In the genomic region with DNA sequence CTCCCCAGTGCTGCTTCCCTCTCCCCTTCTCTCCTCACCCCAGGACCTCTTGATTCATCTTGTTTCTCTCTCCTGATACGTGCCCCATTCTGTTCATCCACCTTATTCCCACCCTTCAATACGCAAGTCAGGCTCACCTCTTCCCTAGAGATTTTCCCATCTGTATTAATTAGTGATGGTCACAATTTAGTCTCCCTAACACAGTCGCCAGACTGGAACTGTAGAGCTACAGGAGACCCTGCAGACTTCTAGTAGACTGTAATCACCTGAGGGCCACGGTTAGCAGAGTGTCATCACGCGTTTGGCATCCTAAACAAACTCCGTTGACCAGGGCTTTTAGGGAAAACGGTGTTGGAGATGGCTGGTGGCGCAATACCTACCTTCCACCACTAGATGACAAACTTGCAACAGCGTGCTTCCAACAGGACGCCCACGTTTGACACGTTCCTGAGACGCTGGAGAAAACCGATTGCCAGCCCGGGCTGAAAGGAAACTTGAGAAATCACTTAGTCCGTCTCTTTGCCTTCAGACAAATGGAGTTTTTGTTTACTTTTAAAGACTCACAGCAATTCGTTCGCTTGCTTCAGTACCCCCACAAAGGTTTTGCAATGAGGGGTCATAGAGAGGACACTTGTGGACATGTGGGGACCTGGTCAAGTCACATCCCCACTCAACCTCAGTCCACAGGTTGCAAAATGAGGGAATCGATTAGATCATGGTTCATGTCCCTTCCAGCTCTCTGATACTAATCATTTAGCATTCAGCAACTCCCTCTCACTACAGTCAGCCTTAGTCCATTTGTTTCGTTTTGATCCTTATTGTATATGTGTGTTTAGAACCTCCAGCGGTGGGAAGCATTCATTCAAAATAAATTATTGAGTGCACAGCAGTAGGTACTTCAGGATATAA, we compare ENCODE assay signal across 8 cellular contexts. TPM values are rescaled to one million over a fixed set of nuclear protein-coding genes. Genes with fewer than 3 reads are reported as not detected.
DNase-seq lines count a peak whose midpoint lies in the region; ATAC-seq, FAIRE-seq and TF ChIP-seq lines count a peak whose summit lies in the region.

No MANE protein-coding gene starts in this region.

- H2BK5ac ChIP-seq in H1 (ENCODE audit: low read depth, low read length) (no peak overlapping the region), mesenchymal stem cell (ENCODE audit: low read depth, low read length, poor library complexity, severe bottlenecking) (no peak overlapping the region)

- no peak for ATAC-seq in GM21390 (IDR thresholded peaks at IDR 0.05; ENCODE audit: unreplicated experiment)

- peak overlapping the region in 1 of 4 experiments; percentile 17; a peak in 1 of 8 replicates for H3K4me3 ChIP-seq in H1 (ENCODE audit: extremely low read depth in 1 of 4, insufficient read depth in 2 of 4, low read depth in 3 of 4, low read length in 4 of 4)
- H3K4me3 ChIP-seq in mesenchymal stem cell (ENCODE audit: insufficient read depth in 1 of 2, low read depth in 1 of 2, low read length in 2 of 2): peak overlapping the region in 1 of 2 experiments; percentile 67

- peak overlapping the region; percentile 83 for H2AFZ ChIP-seq in H1 (ENCODE audit: low read length)
- no peak overlapping the region for H2AFZ ChIP-seq in mesenchymal stem cell (ENCODE audit: low read depth, low read length)

- no peak for TF ChIP-seq EP300 in H1 (IDR thresholded peaks at IDR 0.05; ENCODE audit: borderline replicate concordance in 1 of 2, low read depth in 2 of 2, low read length in 2 of 2)

- H3K36me3 ChIP-seq in H1 (ENCODE audit: control insufficient read depth in 2 of 4, insufficient read depth in 4 of 4, low read length in 3 of 4) (no peaks in the 10 kb centered on the region), mesenchymal stem cell (ENCODE audit: control insufficient read depth in 1 of 2, insufficient read depth in 2 of 2, low read depth in 1 of 2, low read length in 2 of 2) (no peaks in the 10 kb centered on the region)

- no peak for TF ChIP-seq POLR2A in H1 (IDR thresholded peaks at IDR 0.05; ENCODE audit: control extremely low read depth in 1 of 2, low read depth in 2 of 2, low read length in 2 of 2)

- peak; percentile 69 for FAIRE-seq in H1 (lab: Jason Lieb, UNC)

- H3K56ac ChIP-seq in H1 (replicated peaks; ENCODE audit: insufficient read length, low read depth, low read length): no peak overlapping the region

- no peak overlapping the region for H2BK120ac ChIP-seq in H1 (replicated peaks; ENCODE audit: low read depth, low read length)
- H2BK120ac ChIP-seq in mesenchymal stem cell (ENCODE audit: low read depth, low read length): peak overlapping the region; percentile 57

- no peaks in the 10 kb centered on the region for H4K20me1 ChIP-seq in H1 (replicated peaks in 1 of 2; ENCODE audit: control insufficient read depth in 1 of 2, insufficient read depth in 2 of 2, low read length in 2 of 2)

- H3K79me2 ChIP-seq in H1 (ENCODE audit: control insufficient read depth in 1 of 2, insufficient read depth in 2 of 2, low read length in 2 of 2): no peaks in the 10 kb centered on the region

- H2BK15ac ChIP-seq in H1 (ENCODE audit: low read length) (no peak overlapping the region), mesenchymal stem cell (ENCODE audit: low read depth, poor library complexity, severe bottlenecking) (no peak overlapping the region)

- DNase-seq in HT1080 (ENCODE audit: low read depth) (peak; percentile 86), NOMO-1 treated with DMSO at 0.1 percent for 48 hours (lab: John Stamatoyannopoulos, UW; ENCODE audit: unreplicated experiment) (peak; percentile 83), H1 (ENCODE audit: low read depth in 1 of 2, low spot score in 2 of 2) (peak; percentile 69 to 83), mesenchymal stem cell (peak; percentile 97)
- DNase-seq in activated CD8-positive, alpha-beta memory T cell treated with anti-CD3 and anti-CD28 coated beads for 1 hour (ENCODE audit: extremely low read depth in 1 of 2, low read depth in 1 of 2): peak; percentile 38 to 41
- peak; percentile 40 for DNase-seq in stimulated activated CD8-positive, alpha-beta memory T cell treated with anti-CD3 and anti-CD28 coated beads, Interleukin-12 subunit alpha, Interleukin-12 subunit beta, amount 100 ng/mL, for 4 hours (ENCODE audit: low read depth)

- no peaks in the 10 kb centered on the region for H3K23me2 ChIP-seq in H1 (ENCODE audit: low read depth, low read length)

- no peak overlapping the region for H4K5ac ChIP-seq in H1 (ENCODE audit: insufficient read length, low read depth, low read length)

- no peak overlapping the region for H3K18ac ChIP-seq in H1 (ENCODE audit: extremely low read depth, low read length)
- peak overlapping the region in 1 of 2 experiments; percentile 58 for H3K18ac ChIP-seq in mesenchymal stem cell (ENCODE audit: low read depth in 1 of 2, low read length in 2 of 2)

- POLR2A ChIA-PET in H1 (lab: Charles Lee; ENCODE audit: partially characterized antibody): interaction anchor here (1.1 to 1.4 kb wide), 2 partner anchors 11 to 83 kb away, joined by 3 to 4 read pairs; no protein-coding TSS in a partner anchor

- H3K23ac ChIP-seq in H1 (ENCODE audit: insufficient read length): no peak overlapping the region
- H3K23ac ChIP-seq in mesenchymal stem cell (ENCODE audit: low read length in 2 of 2): no peak overlapping the region

- H3K4ac ChIP-seq in H1 (replicated peaks; ENCODE audit: insufficient read length, low read depth, low read length) (no peak overlapping the region), mesenchymal stem cell (ENCODE audit: low read depth in 1 of 2, low read length in 2 of 2) (no peak overlapping the region)

- CTCF ChIA-PET in H1 (lab: Charles Lee; ENCODE audit: partially characterized antibody): interaction anchor here (0.6 to 7.3 kb wide), 33 partner anchors 10 to 385 kb away, joined by 3 to 105 read pairs (median 4); a partner anchor contains a TSS

- H3K27me3 ChIP-seq in H1 (replicated peaks in 1 of 4; ENCODE audit: control insufficient read depth in 3 of 4, extremely low read depth in 1 of 4, insufficient read depth in 3 of 4, low read length in 3 of 4) (0 out of 7 replicates have a peak, but pooled peaks cover 0 to 1% (median 0%) of the 10 kb centered on the region in 4 experiments), mesenchymal stem cell (ENCODE audit: control insufficient read depth in 1 of 2, insufficient read depth in 1 of 2, low read length in 2 of 2) (no peaks in the 10 kb centered on the region)

- no peak overlapping the region for H2AK5ac ChIP-seq in H1 (ENCODE audit: low read depth, low read length)
- H2AK5ac ChIP-seq in mesenchymal stem cell (ENCODE audit: low read length, severe bottlenecking): peak overlapping the region; percentile 80

- H3K14ac ChIP-seq in H1 (ENCODE audit: insufficient read length) (no peak overlapping the region), mesenchymal stem cell (ENCODE audit: low read length in 2 of 2) (no peak overlapping the region)

- peak overlapping the region in 1 of 2 experiments; percentile 43; a peak in 2 of 4 replicates for H3K4me2 ChIP-seq in H1 (ENCODE audit: insufficient read depth in 1 of 2, low read depth in 2 of 2, low read length in 2 of 2)
- no peak overlapping the region for H3K4me2 ChIP-seq in mesenchymal stem cell (ENCODE audit: low read length, poor library complexity, severe bottlenecking)

- H2BK12ac ChIP-seq in H1 (ENCODE audit: low read depth, low read length) (peak overlapping the region; percentile 53; the same call in 1 of the 2 replicates), mesenchymal stem cell (ENCODE audit: low read length in 2 of 2) (peak overlapping the region; percentile 6 to 51)

- H3K9me3 ChIP-seq in H1 (ENCODE audit: insufficient read depth in 2 of 2, low read depth in 1 of 2, low read length in 1 of 2) (no peaks in the 10 kb centered on the region), mesenchymal stem cell (ENCODE audit: control insufficient read depth, low read length) (no peaks in the 10 kb centered on the region)

- H3K27ac ChIP-seq in H1 (ENCODE audit: low read depth, low read length) (no peak overlapping the region), mesenchymal stem cell (ENCODE audit: low read length, poor library complexity, severe bottlenecking) (peak overlapping the region; percentile 49)

- peak; percentile 99 to 100 for TF ChIP-seq RAD21 in H1 (IDR thresholded peaks at IDR 0.05 in 1 of 2, conservative IDR thresholded peaks at IDR 0.05 in 1 of 2; ENCODE audit: low read depth in 2 of 2, low read length in 2 of 2)

- TF ChIP-seq CTCF in GM12872 (IDR thresholded peaks at IDR 0.05; ENCODE audit: insufficient read depth, low read depth, low read length) (peak; percentile 100), H1 (IDR thresholded peaks at IDR 0.05; ENCODE audit: control extremely low read depth in 1 of 3, insufficient read depth in 1 of 3, low read depth in 1 of 3, low read length in 3 of 3) (peak; percentile 96 to 100 (median 96))

- no peak overlapping the region for H2BK20ac ChIP-seq in H1 (ENCODE audit: low read length)

- H4K8ac ChIP-seq in H1 (ENCODE audit: extremely low read depth, insufficient read depth, low read length): no peak overlapping the region
- H4K8ac ChIP-seq in mesenchymal stem cell (ENCODE audit: low read length): peak overlapping the region; percentile 45

- WGBS in H1 (ENCODE audit: extremely low coverage in 1 of 2, insufficient coverage in 1 of 2, insufficient read length in 1 of 2, insufficient replicate concordance in 2 of 2, low coverage in 1 of 2, low lambda C conversion rate in 2 of 2, missing lambda C conversion rate in 1 of 2), 2 experiments: 24% methylated on average over 22 of the region's 22 CpGs; no CpG with 5 or more reads in 1 of the 2 experiments
- WGBS in mesenchymal stem cell: 15% methylated on average over 21 of the region's 22 CpGs

- peaks cover 0 to 3% (median 3%) of the 10 kb centered on the region in 4 experiments; a peak in 3 of 7 replicates for H3K4me1 ChIP-seq in H1 (replicated peaks in 1 of 4; ENCODE audit: control insufficient read depth in 3 of 4, insufficient read depth in 4 of 4, low read length in 3 of 4)
- H3K4me1 ChIP-seq in mesenchymal stem cell (ENCODE audit: control insufficient read depth, insufficient read depth, low read depth, low read length): peaks cover 6% of the 10 kb centered on the region

- H3K79me1 ChIP-seq in H1 (ENCODE audit: low read depth, low read length): no peaks in the 10 kb centered on the region
- no peaks in the 10 kb centered on the region for H3K79me1 ChIP-seq in mesenchymal stem cell (replicated peaks; ENCODE audit: low read length, poor library complexity, severe bottlenecking)

- H4K91ac ChIP-seq in H1 (replicated peaks; ENCODE audit: insufficient read length, low read length) (no peak overlapping the region), mesenchymal stem cell (ENCODE audit: low read length) (peak overlapping the region; percentile 18)

- H3K9ac ChIP-seq in H1 (replicated peaks in 1 of 4; ENCODE audit: extremely low read depth in 1 of 4, low read depth in 3 of 4, low read length in 3 of 4) (no peak overlapping the region), mesenchymal stem cell (ENCODE audit: low read length) (peak overlapping the region; percentile 79)

RNA-seq across cellular contexts. Expression of a gene that starts 20.6 kb away (rescaled TPM):
- not detected in 2 replicates for total RNA-seq in HT1080 (2014; rRNA removed; shearing (Covaris generic))
- 0.15 TPM in 1 of 2 replicates, not detected in the other for polyA plus RNA-seq in HT1080 (2015; cell fraction: cytosol; rRNA removed)
- 0.59 TPM in 1 of 2 replicates, not detected in the other for polyA plus RNA-seq in HT1080 (2015; cell fraction: nucleus; rRNA removed)
- total RNA-seq in H1 (2021; fragmentation: NEBNext Ultra II Directional; extraction: Animal tissue kit (Norgen Biotek cat#: 25700)): not detected in 2 replicates
- polyA plus RNA-seq in H1 (2011; rRNA removed): 0.12 and 0.13 TPM in 2 replicates
- 0.14 TPM for polyA plus RNA-seq in H1 (2011; cell fraction: cytosol; rRNA removed)
- polyA plus RNA-seq in H1 (2011; cell fraction: nucleus; rRNA removed): 0.20 TPM
- polyA plus RNA-seq in H1 (2012, experiment 1 of 2): 0.44 to 0.55 TPM in 2 of 4 replicates, not detected in the others
- polyA plus RNA-seq in H1 (2012, experiment 2 of 2): 0.71 TPM
- polyA plus RNA-seq in H1 (2013, experiment 1 of 2): not detected
- 0.06 TPM for polyA plus RNA-seq in H1 (2013, experiment 2 of 2)
- polyA minus RNA-seq in H1 (2011; rRNA and poly(A)+ RNA removed): not detected in 2 replicates
- polyA minus RNA-seq in H1 (2011; cell fraction: cytosol; rRNA and poly(A)+ RNA removed): not detected
- polyA minus RNA-seq in H1 (2011; cell fraction: nucleus; rRNA and poly(A)+ RNA removed): not detected
- 0.22 TPM for polyA plus RNA-seq in mesenchymal stem cell (2013, experiment 1 of 2)
- polyA plus RNA-seq in mesenchymal stem cell (2013, experiment 2 of 2): 0.14 TPM

RNA-seq across cellular contexts. Expression of a gene that starts 23.8 kb away (rescaled TPM):
- total RNA-seq in HT1080 (2014; rRNA removed; shearing (Covaris generic)): 1.7 and 1.9 TPM in 2 replicates
- 6.0 and 8.2 TPM in 2 replicates for polyA plus RNA-seq in HT1080 (2015; cell fraction: cytosol; rRNA removed)
- polyA plus RNA-seq in HT1080 (2015; cell fraction: nucleus; rRNA removed): 12.2 and 13.2 TPM in 2 replicates
- total RNA-seq in H1 (2021; fragmentation: NEBNext Ultra II Directional; extraction: Animal tissue kit (Norgen Biotek cat#: 25700)): 0.09 TPM in 1 of 2 replicates, not detected in the other
- polyA plus RNA-seq in H1 (2011; rRNA removed): 0.08 and 0.09 TPM in 2 replicates
- 0.10 TPM for polyA plus RNA-seq in H1 (2011; cell fraction: cytosol; rRNA removed)
- polyA plus RNA-seq in H1 (2011; cell fraction: nucleus; rRNA removed): 0.14 TPM
- polyA plus RNA-seq in H1 (2012, experiment 1 of 2): 0.07 to 0.31 TPM (median 0.17 TPM) in 4 replicates
- 0.04 TPM for polyA plus RNA-seq in H1 (2012, experiment 2 of 2)
- polyA plus RNA-seq in H1 (2013, experiment 1 of 2): 0.02 TPM
- polyA plus RNA-seq in H1 (2013, experiment 2 of 2): 0.09 TPM
- 0.16 and 0.46 TPM in 2 replicates for polyA minus RNA-seq in H1 (2011; rRNA and poly(A)+ RNA removed)
- not detected for polyA minus RNA-seq in H1 (2011; cell fraction: cytosol; rRNA and poly(A)+ RNA removed)
- polyA minus RNA-seq in H1 (2011; cell fraction: nucleus; rRNA and poly(A)+ RNA removed): 0.30 TPM
- polyA plus RNA-seq in mesenchymal stem cell (2013, experiment 1 of 2): 11.3 TPM
- polyA plus RNA-seq in mesenchymal stem cell (2013, experiment 2 of 2): 11.3 TPM

RNA-seq across cellular contexts. Expression of a gene that starts 40.7 kb away (rescaled TPM):
- 72.5 and 132 TPM in 2 replicates for total RNA-seq in HT1080 (2014; rRNA removed; shearing (Covaris generic))
- 58.7 and 59.4 TPM in 2 replicates for polyA plus RNA-seq in HT1080 (2015; cell fraction: cytosol; rRNA removed)
- polyA plus RNA-seq in HT1080 (2015; cell fraction: nucleus; rRNA removed): 102 and 110 TPM in 2 replicates
- total RNA-seq in H1 (2021; fragmentation: NEBNext Ultra II Directional; extraction: Animal tissue kit (Norgen Biotek cat#: 25700)): 87.5 and 93.7 TPM in 2 replicates
- polyA plus RNA-seq in H1 (2011; rRNA removed): 26.0 and 41.9 TPM in 2 replicates
- 26.0 TPM for polyA plus RNA-seq in H1 (2011; cell fraction: cytosol; rRNA removed)
- 24.5 TPM for polyA plus RNA-seq in H1 (2011; cell fraction: nucleus; rRNA removed)
- polyA plus RNA-seq in H1 (2012, experiment 1 of 2): 35.1 to 55.5 TPM (median 51.0 TPM) in 4 replicates
- 2.2 TPM for polyA plus RNA-seq in H1 (2012, experiment 2 of 2)
- polyA plus RNA-seq in H1 (2013, experiment 1 of 2): 33.0 TPM
- polyA plus RNA-seq in H1 (2013, experiment 2 of 2): 35.1 TPM
- 111 and 136 TPM in 2 replicates for polyA minus RNA-seq in H1 (2011; rRNA and poly(A)+ RNA removed)
- polyA minus RNA-seq in H1 (2011; cell fraction: cytosol; rRNA and poly(A)+ RNA removed): 56.9 TPM
- polyA minus RNA-seq in H1 (2011; cell fraction: nucleus; rRNA and poly(A)+ RNA removed): 54.4 TPM
- 59.1 TPM for polyA plus RNA-seq in mesenchymal stem cell (2013, experiment 1 of 2)
- 61.1 TPM for polyA plus RNA-seq in mesenchymal stem cell (2013, experiment 2 of 2)

Comparison
In these comparisons a context has a peak if more than half of its experiments do, and no peak if none do; other contexts are left out.
1. DNase-seq: peak in every context shown above with its lines; median percentile 97 in mesenchymal stem cell; 86 in HT1080; 83 in NOMO-1 treated with DMSO at 0.1 percent for 48 hours; 76 in H1; 40 in stimulated activated CD8-positive, alpha-beta memory T cell treated with anti-CD3 and anti-CD28 coated beads, Interleukin-12 subunit alpha, Interleukin-12 subunit beta, amount 100 ng/mL, for 4 hours; 40 in activated CD8-positive, alpha-beta memory T cell treated with anti-CD3 and anti-CD28 coated beads for 1 hour.